In genomic region chr4:4694296-4694772, GRCh38 we compare ENCODE assay signal across 10 cellular contexts.
DNase-seq lines count a peak whose midpoint lies in the region; ATAC-seq and TF ChIP-seq lines count a peak whose summit lies in the region.
"Had no signal": no experiment of that assay in that cellular context is flagged by ENCODE, and none has a peak within 500 bp of the region (broad histone marks: within the 10 kb centered on the region; RNA-seq: fewer than 3 reads in every experiment).

No MANE protein-coding gene starts in this region.

- TF ChIP-seq CTCF in H9 (conservative IDR thresholded peaks at IDR 0.05) = peak; percentile 70
- peak; percentile 45 for TF ChIP-seq CTCF in astrocyte of the cerebellum (IDR thresholded peaks at IDR 0.05; ENCODE audit: low read depth, low read length, missing control alignments)

- no peak overlapping the region for H3K9ac ChIP-seq in H9 (ENCODE audit: extremely low read depth, insufficient read length, low read length)

- H3K9me3 Mint-ChIP-seq in H9 = no peaks in the 10 kb centered on the region; a peak in 1 of 5 replicates
- H3K9me3 Mint-ChIP-seq: activated T-cell treated with anti-CD3 and anti-CD28 coated beads, Interleukin-2, amount 50 U/mL, for 24 hours had no signal

- H3K4me1 ChIP-seq in H9 (ENCODE audit: insufficient read depth, low read length) = no peaks in the 10 kb centered on the region

- no peaks in the 10 kb centered on the region for H3K9me3 ChIP-seq in H9 (ENCODE audit: control insufficient read depth, low read depth, low read length)

- DNase-seq in AG08395 (ENCODE audit: low spot score) (peak; percentile 59), H9 (peak; percentile 75), astrocyte of the cerebellum (ENCODE audit: low read depth) (no peak), islet precursor cell (peak; percentile 72), NCI-H446 (lab: John Stamatoyannopoulos, UW) (no peak)
- no peak for DNase-seq in effector CD8-positive, alpha-beta T cell (lab: John Stamatoyannopoulos, UW)
- DNase-seq: activated T-cell treated with anti-CD3 and anti-CD28 coated beads, Interleukin-2, amount 50 U/mL, for 24 hours; trophoblast cell had no signal

- no peak overlapping the region for H4K91ac ChIP-seq in H9 (ENCODE audit: insufficient read length, low read depth, low read length)

- H3K79me2 ChIP-seq in H9 (ENCODE audit: insufficient read depth, low read length) = no peaks in the 10 kb centered on the region; the same call in 1 of the 2 replicates

- H3K4me1 Mint-ChIP-seq in H9 = peaks cover 13 to 17% of the 10 kb centered on the region in 2 experiments

- H4K20me1 ChIP-seq in H9 (ENCODE audit: control insufficient read depth, insufficient read depth, insufficient read length) = no peaks in the 10 kb centered on the region

- no peak overlapping the region for H4K5ac ChIP-seq in H9 (ENCODE audit: insufficient read length, low read depth, low read length)

- no peak overlapping the region for H2AFZ ChIP-seq in H9 (ENCODE audit: low read length)

- H3K4ac ChIP-seq in H9 (ENCODE audit: low read depth, low read length) = no peak overlapping the region

- no peak overlapping the region for H4K8ac ChIP-seq in H9 (replicated peaks; ENCODE audit: insufficient read length, low read depth, low read length)

- no peak overlapping the region for H3K4me2 ChIP-seq in H9 (ENCODE audit: insufficient read depth, insufficient read length, low read length)

- peaks cover 4 to 10% (median 6%) of the 10 kb centered on the region in 3 experiments; a peak in 3 of 7 replicates for H3K36me3 Mint-ChIP-seq in H9 (ENCODE audit: insufficient read depth in 1 of 3, low read depth in 3 of 3)

- H2BK20ac ChIP-seq in H9 (ENCODE audit: low read depth, low read length, poor library complexity, severe bottlenecking) = no peak overlapping the region

- no peak overlapping the region for H2BK15ac ChIP-seq in H9 (ENCODE audit: low read depth, low read length)

- H3K14ac ChIP-seq in H9 (ENCODE audit: insufficient read depth, low read length) = no peak overlapping the region

- no peak overlapping the region for H3K56ac ChIP-seq in H9 (ENCODE audit: insufficient read length, low read depth, low read length)

- H3K18ac ChIP-seq in H9 (ENCODE audit: insufficient read length, low read depth, low read length) = no peak overlapping the region

- no peak overlapping the region for H2BK5ac ChIP-seq in H9 (ENCODE audit: insufficient read length, low read length)

- no peaks in the 10 kb centered on the region for H3K27me3 ChIP-seq in H9 (ENCODE audit: insufficient read depth, low read length)

- H3K4me3 ChIP-seq in astrocyte of the cerebellum (ENCODE audit: low read depth, low read length) = no peak overlapping the region

- in situ Hi-C loops in astrocyte of the cerebellum (cut with HindIII; ENCODE audit: low sequenced_read_pairs) = no loop called here

- H3K27me3 Mint-ChIP-seq in H9 (ENCODE audit: low read depth) = peaks cover 25% of the 10 kb centered on the region
- H3K27me3 Mint-ChIP-seq: activated T-cell treated with anti-CD3 and anti-CD28 coated beads, Interleukin-2, amount 50 U/mL, for 24 hours had no signal

- no peak overlapping the region for H2AK5ac ChIP-seq in H9 (ENCODE audit: insufficient read length, low read length)

- H3K79me1 ChIP-seq in H9 (ENCODE audit: insufficient read depth, low read depth, low read length, poor library complexity, severe bottlenecking) = no peaks in the 10 kb centered on the region

- H3T11ph ChIP-seq in H9 (ENCODE audit: low read length) = no peak overlapping the region

- ATAC-seq in HG02623 (IDR thresholded peaks at IDR 0.05; ENCODE audit: unreplicated experiment) = no peak
- no peak for ATAC-seq in HG02642 (IDR thresholded peaks at IDR 0.05; ENCODE audit: poor library complexity, unreplicated experiment)

- no peak overlapping the region for H3K4me3 Mint-ChIP-seq in H9
- H3K4me3 Mint-ChIP-seq: activated T-cell treated with anti-CD3 and anti-CD28 coated beads, Interleukin-2, amount 50 U/mL, for 24 hours had no signal

- no CpG with 5 or more reads among the region's 5 CpGs for WGBS in H9 (ENCODE audit: extremely low coverage, insufficient read length, low lambda C conversion rate)

- no peak overlapping the region for H3K23ac ChIP-seq in H9 (ENCODE audit: insufficient read length, low read depth, low read length)

- H3K27ac Mint-ChIP-seq in H9 = 0 out of 7 replicates have a peak overlapping the region, but pooled peaks of 1 of the 3 experiments have one; percentile 2
- H3K27ac Mint-ChIP-seq: activated T-cell treated with anti-CD3 and anti-CD28 coated beads, Interleukin-2, amount 50 U/mL, for 24 hours had no signal

- no peaks in the 10 kb centered on the region for H3K23me2 ChIP-seq in H9 (ENCODE audit: insufficient read length, low read depth, low read length, poor library complexity, severe bottlenecking)

- H2BK12ac ChIP-seq in H9 (ENCODE audit: insufficient read length, low read depth, low read length) = no peak overlapping the region

- H2BK120ac ChIP-seq in H9 (ENCODE audit: low read depth, low read length, poor library complexity, severe bottlenecking) = no peak overlapping the region

- H3K27ac ChIP-seq in H9 (ENCODE audit: insufficient read length, low read depth, low read length) = no peak overlapping the region

Comparison
In these comparisons a context has a peak if more than half of its experiments do, and no peak if none do; other contexts are left out.
1. DNase-seq: peak in AG08395 (single experiment), H9 (single experiment) and islet precursor cell (single experiment); none in astrocyte of the cerebellum (single experiment), effector CD8-positive, alpha-beta T cell (single experiment) and NCI-H446 (0 of 2).